Comparison of ENCODE assay signal across 7 cellular contexts in genomic region chr12:91382081-91382543, GRCh38.
DNase-seq lines count a peak whose midpoint lies in the region; ATAC-seq and TF ChIP-seq lines count a peak whose summit lies in the region.

No MANE protein-coding gene starts in this region.

- peak; percentile 16 for DNase-seq in NCI-H226
- peak; percentile 65 to 80 (median 70) for DNase-seq in activated CD4-positive, CD25-positive, alpha-beta regulatory T cell (lab: John Stamatoyannopoulos, UW)
- peak; percentile 93 for DNase-seq in cerebellar cortex (ENCODE audit: low spot score)
- peak; percentile 51 for DNase-seq in kidney epithelial cell (ENCODE audit: low read depth)
- DNase-seq in stimulated activated CD4-positive, alpha-beta T cell treated with anti-CD3 and anti-CD28 coated beads, Interleukin-15, amount 100 ng/mL, for 24 hours: peak; percentile 89

- no peaks in the 10 kb centered on the region for H3K36me3 ChIP-seq in kidney epithelial cell (ENCODE audit: control insufficient read depth, insufficient read depth, low read length)

- peak; percentile 79 for TF ChIP-seq CTCF in kidney epithelial cell (IDR thresholded peaks at IDR 0.05; ENCODE audit: insufficient read depth, low read length, poor library complexity, severe bottlenecking)

- H3K27me3 ChIP-seq in kidney epithelial cell (ENCODE audit: control insufficient read depth, insufficient read depth, low read length): no peaks in the 10 kb centered on the region

- ATAC-seq in GM18520 (IDR thresholded peaks at IDR 0.05; ENCODE audit: unreplicated experiment) (peak; percentile 49), HG03108 (IDR thresholded peaks at IDR 0.05; ENCODE audit: unreplicated experiment) (peak; percentile 74)

- H3K4me3 ChIP-seq in kidney epithelial cell (ENCODE audit: low read depth, low read length): peak overlapping the region; percentile 43

Comparison
In these comparisons a context has a peak if more than half of its experiments do, and no peak if none do; other contexts are left out.
1. Peak in every context shown above with its lines: DNase-seq, ATAC-seq and H3K4me3 ChIP-seq.
2. DNase-seq: peak in every context shown above with its lines; median percentile 93 in cerebellar cortex; 89 in stimulated activated CD4-positive, alpha-beta T cell treated with anti-CD3 and anti-CD28 coated beads, Interleukin-15, amount 100 ng/mL, for 24 hours; 70 in activated CD4-positive, CD25-positive, alpha-beta regulatory T cell; 51 in kidney epithelial cell; 16 in NCI-H226.